Comparison of ENCODE assay signal across 31 cellular contexts in the genomic region with DNA sequence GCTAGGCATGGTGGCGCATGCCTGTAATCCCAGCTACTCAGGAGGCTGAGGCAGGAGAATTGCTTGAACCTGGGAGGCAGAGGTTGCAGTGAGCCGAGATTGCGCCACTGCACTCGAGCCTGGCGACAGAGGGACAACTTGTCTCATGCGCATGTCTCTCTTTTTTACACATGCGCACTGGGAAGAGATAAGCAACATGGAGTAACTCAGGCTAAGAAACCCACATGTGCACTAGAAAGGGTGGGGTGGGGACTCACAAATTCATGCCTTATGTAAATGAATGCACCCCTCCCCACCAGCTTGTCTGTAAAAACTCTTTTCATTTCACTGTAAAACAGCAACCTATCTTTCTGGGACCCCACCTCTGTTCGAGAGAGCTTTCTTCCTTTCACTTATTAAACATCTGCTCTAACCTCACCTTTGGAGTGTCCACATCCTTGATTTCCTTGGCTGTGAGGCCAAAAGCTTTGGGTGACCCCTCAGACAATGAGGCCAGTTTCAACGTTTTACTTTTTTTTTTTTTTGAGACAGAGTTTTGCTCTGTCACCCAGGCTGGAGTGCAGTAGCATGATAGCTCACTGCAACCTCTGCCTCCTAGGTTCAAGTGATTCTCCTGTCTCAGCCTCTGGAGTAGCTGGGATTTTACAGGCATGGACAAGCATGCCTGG.
"Had no signal": no experiment of that assay in that cellular context is flagged by ENCODE, and none has a peak within 500 bp of the region (broad histone marks: within the 10 kb centered on the region; RNA-seq: fewer than 3 reads in every experiment).

No MANE protein-coding gene starts in this region.

- H3K27ac Mint-ChIP-seq: activated CD4-positive, alpha-beta T cell treated with anti-CD3 and anti-CD28 coated beads for 36 hours; activated CD8-positive, alpha-beta T cell treated with anti-CD3 and anti-CD28 coated beads for 36 hours; activated naive CD8-positive, alpha-beta T cell treated with anti-CD3 and anti-CD28 coated beads for 36 hours; activated T-cell treated with anti-CD3 and anti-CD28 coated beads, Interleukin-2, amount 50 U/mL, for 72 hours; activated T-helper 17 cell treated with anti-CD3 and anti-CD28 coated beads, Interleukin-2, amount 50 U/mL, for 72 hours had no signal

- H3K4me3 Mint-ChIP-seq: activated CD4-positive, alpha-beta T cell treated with anti-CD3 and anti-CD28 coated beads for 36 hours; activated CD8-positive, alpha-beta T cell treated with anti-CD3 and anti-CD28 coated beads for 36 hours; activated naive CD8-positive, alpha-beta T cell treated with anti-CD3 and anti-CD28 coated beads for 36 hours; activated T-cell treated with anti-CD3 and anti-CD28 coated beads, Interleukin-2, amount 50 U/mL, for 72 hours; activated T-helper 17 cell treated with anti-CD3 and anti-CD28 coated beads, Interleukin-2, amount 50 U/mL, for 72 hours had no signal

- H3K4me1 Mint-ChIP-seq: activated CD4-positive, alpha-beta T cell treated with anti-CD3 and anti-CD28 coated beads for 36 hours; activated naive CD8-positive, alpha-beta T cell treated with anti-CD3 and anti-CD28 coated beads for 36 hours; activated T-helper 17 cell treated with anti-CD3 and anti-CD28 coated beads, Interleukin-2, amount 50 U/mL, for 72 hours had no signal

- H3K9me3 Mint-ChIP-seq: activated CD8-positive, alpha-beta T cell treated with anti-CD3 and anti-CD28 coated beads for 36 hours; activated naive CD8-positive, alpha-beta T cell treated with anti-CD3 and anti-CD28 coated beads for 36 hours; activated T-cell treated with anti-CD3 and anti-CD28 coated beads, Interleukin-2, amount 50 U/mL, for 72 hours; activated T-helper 17 cell treated with anti-CD3 and anti-CD28 coated beads, Interleukin-2, amount 50 U/mL, for 72 hours had no signal

- H3K27me3 ChIP-seq: brain microvascular endothelial cell had no signal

- H3K9ac ChIP-seq: KMS-11 had no signal

- ATAC-seq: activated CD4-positive, alpha-beta T cell treated with anti-CD3 and anti-CD28 coated beads for 36 hours; activated CD8-positive, alpha-beta T cell treated with anti-CD3 and anti-CD28 coated beads for 36 hours; activated T-cell treated with anti-CD3 and anti-CD28 coated beads, Interleukin-2, amount 50 U/mL, for 72 hours; activated T-helper 17 cell treated with anti-CD3 and anti-CD28 coated beads, Interleukin-2, amount 50 U/mL, for 72 hours had no signal

- H3K36me3 Mint-ChIP-seq: activated naive CD8-positive, alpha-beta T cell treated with anti-CD3 and anti-CD28 coated beads for 36 hours had no signal

- H3K27ac ChIP-seq: brain microvascular endothelial cell, KMS-11, WERI-Rb-1 had no signal

- H3K36me3 ChIP-seq: brain microvascular endothelial cell, WERI-Rb-1 had no signal

- DNase-seq: activated CD4-positive, alpha-beta T cell treated with anti-CD3 and anti-CD28 coated beads for 36 hours; activated CD8-positive, alpha-beta T cell treated with anti-CD3 and anti-CD28 coated beads for 36 hours; activated effector memory CD4-positive, alpha-beta T cell treated with anti-CD3 and anti-CD28 coated beads, Interleukin-2, amount 50 U/mL, for 16 hours; activated naive CD4-positive, alpha-beta T cell; activated naive CD4-positive, alpha-beta T cell treated with anti-CD3 and anti-CD28 coated beads, Interleukin-2, amount 50 U/mL, for 16 hours; activated naive CD8-positive, alpha-beta T cell treated with anti-CD3 and anti-CD28 coated beads for 36 hours; activated T-cell treated with anti-CD3 and anti-CD28 coated beads, Interleukin-2, amount 50 U/mL, for 1 hour; activated T-cell treated with anti-CD3 and anti-CD28 coated beads, Interleukin-2, amount 50 U/mL, for 72 hours; amniotic stem cell; aorta; brain microvascular endothelial cell; central memory CD4-positive, alpha-beta T cell; NCI-H1092 treated with DMSO at 0.1 percent for 48 hours; NCI-H1417; NCI-H146; NCI-H187; NCI-H2029 treated with DMSO at 0.1 percent for 48 hours; NCI-H2107; NCI-H2171; NCI-H510A; NCI-H526; NCI-H748 treated with DMSO at 0.1 percent for 48 hours; NK-92 treated with Interleukin-12 subunit alpha and Interleukin-12 subunit beta, amount 100 ng/mL, for 24 hours; Right ventricle myocardium superior; SW 1271; T-helper 1 cell; T-helper 2 cell; T-helper 9 cell; WERI-Rb-1 had no signal

- H3K4me2 ChIP-seq: KMS-11 had no signal
